ENCODE assay signal across 8 cellular contexts in the genomic region with DNA sequence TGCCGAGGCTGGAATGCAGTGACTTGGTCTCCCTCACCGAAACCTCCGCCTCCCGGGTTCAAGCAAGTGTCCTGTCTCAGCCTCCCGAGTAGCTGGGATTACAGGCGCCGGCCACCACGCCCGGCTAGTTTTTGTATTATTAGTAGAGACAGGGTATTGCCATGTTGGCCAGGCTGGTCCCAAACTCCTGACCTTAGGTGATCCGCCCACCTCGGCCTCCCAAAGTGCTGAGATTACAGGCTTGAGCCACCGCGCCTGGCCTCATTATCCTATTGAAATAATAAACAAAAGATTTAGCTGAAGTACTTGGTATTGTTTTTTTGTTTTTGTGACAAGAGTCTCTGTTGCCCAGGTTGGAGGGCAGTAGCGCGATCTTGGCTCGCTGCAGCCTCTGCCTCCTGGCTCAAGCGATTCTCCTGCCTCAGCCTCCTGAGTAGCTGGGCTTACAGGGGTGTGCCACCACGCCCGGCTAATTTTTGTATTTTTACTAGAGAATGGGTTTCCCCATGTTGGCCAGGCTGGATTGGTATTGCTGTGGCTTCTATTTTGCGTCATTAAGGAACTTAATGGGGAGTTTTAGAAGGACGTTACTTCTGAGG. TPM values are rescaled to one million over a fixed set of nuclear protein-coding genes. Genes with fewer than 3 reads are reported as not detected.
A peak's percentile ranks its signal among the peaks of the same experiment; 100 is the strongest.
DNase-seq lines count a peak whose midpoint lies in the region; ATAC-seq and TF ChIP-seq lines count a peak whose summit lies in the region.

No MANE protein-coding gene starts in this region.

- no peaks in the 10 kb centered on the region for H3K27me3 ChIP-seq in adipocyte (replicated peaks; ENCODE audit: control insufficient read depth, insufficient read depth, low read length)
- H3K27me3 ChIP-seq in liver (ENCODE audit: control insufficient read depth in 4 of 4, insufficient read depth in 4 of 4, low read length in 3 of 4) = no peaks in the 10 kb centered on the region
- H3K27me3 ChIP-seq in tibial artery = no peaks in the 10 kb centered on the region

- H3K9me3 ChIP-seq in adipocyte (ENCODE audit: control insufficient read depth, low read length) (no peaks in the 10 kb centered on the region), liver (ENCODE audit: control insufficient read depth in 4 of 4, low read length in 3 of 4) (no peaks in the 10 kb centered on the region), tibial artery (no peaks in the 10 kb centered on the region)

- WGBS in liver = 84% methylated on average over 21 of the region's 21 CpGs
- 83 to 88% methylated on average over 21 of the region's 21 CpGs for WGBS in lower leg skin, 2 donors

- TF ChIP-seq RAD21 in liver (IDR thresholded peaks at IDR 0.05) = no peak

- TF ChIP-seq POLR2A in lower leg skin (IDR thresholded peaks at IDR 0.05) = no peak

- H3K4me3 ChIP-seq in adipocyte (ENCODE audit: low read length) = peak overlapping the region; percentile 95
- H3K4me3 ChIP-seq in liver (ENCODE audit: low read depth in 1 of 3, low read length in 3 of 3) = peak overlapping the region in 2 of 3 donors; percentile 75 to 99
- peak overlapping the region; percentile 57 to 64 for H3K4me3 ChIP-seq in tibial artery
- no peak overlapping the region for H3K4me3 ChIP-seq in lower leg skin (ENCODE audit: low read depth, poor library complexity, severe bottlenecking)

- H3K27ac ChIP-seq in liver (ENCODE audit: low read depth in 1 of 2, low read length in 2 of 2) (no peak overlapping the region), tibial artery (peak overlapping the region; percentile 74 to 84)

- H3K27me3 Mint-ChIP-seq in activated naive CD4-positive, alpha-beta T cell treated with anti-CD3 and anti-CD28 coated beads for 36 hours (ENCODE audit: low read depth) = no peaks in the 10 kb centered on the region

- H3K9ac ChIP-seq in adipocyte (ENCODE audit: low read length) = peak overlapping the region; percentile 97
- no peak overlapping the region for H3K9ac ChIP-seq in liver (ENCODE audit: low read depth in 1 of 2, low read length in 2 of 2)

- peak overlapping the region; percentile 99 for H3K27ac Mint-ChIP-seq in activated naive CD4-positive, alpha-beta T cell treated with anti-CD3 and anti-CD28 coated beads for 36 hours

- H3K4me3 Mint-ChIP-seq in activated naive CD4-positive, alpha-beta T cell treated with anti-CD3 and anti-CD28 coated beads for 36 hours = peak overlapping the region; percentile 94

- no peak for ATAC-seq in HG03175 (IDR thresholded peaks at IDR 0.05; ENCODE audit: unreplicated experiment)
- ATAC-seq in GM21723 (IDR thresholded peaks at IDR 0.05; ENCODE audit: unreplicated experiment) = no peak

- peaks cover 38% of the 10 kb centered on the region for H3K4me1 ChIP-seq in adipocyte (ENCODE audit: control insufficient read depth, insufficient read depth, low read length)
- H3K4me1 ChIP-seq in liver (ENCODE audit: control insufficient read depth in 4 of 4, insufficient read depth in 4 of 4, low read length in 3 of 4) = peaks cover 2 to 15% (median 12%) of the 10 kb centered on the region in 4 donors
- H3K4me1 ChIP-seq in tibial artery = peaks cover 0 to 42% (median 33%) of the 10 kb centered on the region in 4 donors

- peaks cover 46% of the 10 kb centered on the region for H3K4me1 Mint-ChIP-seq in activated naive CD4-positive, alpha-beta T cell treated with anti-CD3 and anti-CD28 coated beads for 36 hours (ENCODE audit: low read depth)

- H3K36me3 ChIP-seq in adipocyte (ENCODE audit: control insufficient read depth, insufficient read depth, low read length, severe bottlenecking) (peaks cover 55% of the 10 kb centered on the region), liver (ENCODE audit: control insufficient read depth in 4 of 4, insufficient read depth in 3 of 4, low read depth in 1 of 4, low read length in 3 of 4) (peaks cover 7 to 43% (median 36%) of the 10 kb centered on the region in 4 donors), tibial artery (peaks cover 49 to 54% (median 51%) of the 10 kb centered on the region in 3 donors)

- CTCF ChIA-PET in activated naive CD4-positive, alpha-beta T cell treated with anti-CD3 and anti-CD28 coated beads for 36 hours (lab: Charles Lee) = interaction anchor here (0.8 to 1.2 kb wide), 3 partner anchors 8 to 129 kb away, joined by 3 to 5 read pairs (median 5); a partner anchor contains a TSS

- intact Hi-C loops in activated naive CD4-positive, alpha-beta T cell treated with anti-CD3 and anti-CD28 coated beads for 36 hours (cut with micrococcal nuclease) = loop anchor here (10.0 kb wide), 1 partner anchor 657 kb away; a partner anchor contains a TSS
- intact Hi-C loops in tibial artery (cut with DNase I; ENCODE audit: low total_unique reads) (no loop called here), lower leg skin (cut with DNase I; ENCODE audit: low total_unique reads) (no loop called here)

- no peak for TF ChIP-seq CTCF in liver (IDR thresholded peaks at IDR 0.05; ENCODE audit: low read depth, low read length, missing input control)
- no peak for TF ChIP-seq CTCF in tibial artery (IDR thresholded peaks at IDR 0.05)
- no peak for TF ChIP-seq CTCF in lower leg skin (IDR thresholded peaks at IDR 0.05)

- no peaks in the 10 kb centered on the region for H3K9me3 Mint-ChIP-seq in activated naive CD4-positive, alpha-beta T cell treated with anti-CD3 and anti-CD28 coated beads for 36 hours

- DNase-seq in activated naive CD4-positive, alpha-beta T cell treated with anti-CD3 and anti-CD28 coated beads for 36 hours = no peak
- no peak for DNase-seq in activated naive CD4-positive, alpha-beta T cell treated with anti-CD3 and anti-CD28 coated beads, Interleukin-2, amount 50 U/mL, for 16 hours
- no peak for DNase-seq in adipocyte (ENCODE audit: low read depth)
- DNase-seq in tibial artery = no peak
- DNase-seq in lower leg skin (ENCODE audit: low spot score in 2 of 2) = no peak

- peaks cover 49% of the 10 kb centered on the region for H3K36me3 Mint-ChIP-seq in activated naive CD4-positive, alpha-beta T cell treated with anti-CD3 and anti-CD28 coated beads for 36 hours (ENCODE audit: low read depth)

TF ChIP-seq in liver, 16 proteins besides CTCF, POLR2A, EP300 and RAD21 (continues in another document):
- TF ChIP-seq EGR1 (IDR thresholded peaks at IDR 0.05; ENCODE audit: low read depth in 2 of 2) (no peak), GABPA (IDR thresholded peaks at IDR 0.05 in 1 of 2, conservative IDR thresholded peaks at IDR 0.05 in 1 of 2) (no peak), SP1 (IDR thresholded peaks at IDR 0.05) (no peak), YY1 (IDR thresholded peaks at IDR 0.05) (no peak), NR2F2 (IDR thresholded peaks at IDR 0.05) (no peak), HNF4G (IDR thresholded peaks at IDR 0.05) (no peak), RXRA (IDR thresholded peaks at IDR 0.05) (no peak)
- TF ChIP-seq, protein P1, sequence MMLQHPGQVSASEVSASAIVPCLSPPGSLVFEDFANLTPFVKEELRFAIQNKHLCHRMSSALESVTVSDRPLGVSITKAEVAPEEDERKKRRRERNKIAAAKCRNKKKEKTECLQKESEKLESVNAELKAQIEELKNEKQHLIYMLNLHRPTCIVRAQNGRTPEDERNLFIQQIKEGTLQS (IDR thresholded peaks at IDR 0.05) = no peak
- TF ChIP-seq, protein P2, sequence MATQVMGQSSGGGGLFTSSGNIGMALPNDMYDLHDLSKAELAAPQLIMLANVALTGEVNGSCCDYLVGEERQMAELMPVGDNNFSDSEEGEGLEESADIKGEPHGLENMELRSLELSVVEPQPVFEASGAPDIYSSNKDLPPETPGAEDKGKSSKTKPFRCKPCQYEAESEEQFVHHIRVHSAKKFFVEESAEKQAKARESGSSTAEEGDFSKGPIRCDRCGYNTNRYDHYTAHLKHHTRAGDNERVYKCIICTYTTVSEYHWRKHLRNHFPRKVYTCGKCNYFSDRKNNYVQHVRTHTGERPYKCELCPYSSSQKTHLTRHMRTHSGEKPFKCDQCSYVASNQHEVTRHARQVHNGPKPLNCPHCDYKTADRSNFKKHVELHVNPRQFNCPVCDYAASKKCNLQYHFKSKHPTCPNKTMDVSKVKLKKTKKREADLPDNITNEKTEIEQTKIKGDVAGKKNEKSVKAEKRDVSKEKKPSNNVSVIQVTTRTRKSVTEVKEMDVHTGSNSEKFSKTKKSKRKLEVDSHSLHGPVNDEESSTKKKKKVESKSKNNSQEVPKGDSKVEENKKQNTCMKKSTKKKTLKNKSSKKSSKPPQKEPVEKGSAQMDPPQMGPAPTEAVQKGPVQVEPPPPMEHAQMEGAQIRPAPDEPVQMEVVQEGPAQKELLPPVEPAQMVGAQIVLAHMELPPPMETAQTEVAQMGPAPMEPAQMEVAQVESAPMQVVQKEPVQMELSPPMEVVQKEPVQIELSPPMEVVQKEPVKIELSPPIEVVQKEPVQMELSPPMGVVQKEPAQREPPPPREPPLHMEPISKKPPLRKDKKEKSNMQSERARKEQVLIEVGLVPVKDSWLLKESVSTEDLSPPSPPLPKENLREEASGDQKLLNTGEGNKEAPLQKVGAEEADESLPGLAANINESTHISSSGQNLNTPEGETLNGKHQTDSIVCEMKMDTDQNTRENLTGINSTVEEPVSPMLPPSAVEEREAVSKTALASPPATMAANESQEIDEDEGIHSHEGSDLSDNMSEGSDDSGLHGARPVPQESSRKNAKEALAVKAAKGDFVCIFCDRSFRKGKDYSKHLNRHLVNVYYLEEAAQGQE (IDR thresholded peaks at IDR 0.05) = no peak
- TF ChIP-seq, protein P3, sequence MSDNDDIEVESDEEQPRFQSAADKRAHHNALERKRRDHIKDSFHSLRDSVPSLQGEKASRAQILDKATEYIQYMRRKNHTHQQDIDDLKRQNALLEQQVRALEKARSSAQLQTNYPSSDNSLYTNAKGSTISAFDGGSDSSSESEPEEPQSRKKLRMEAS (IDR thresholded peaks at IDR 0.05) = no peak

RNA-seq across cellular contexts. Expression of a gene that starts 1.5 kb away (rescaled TPM):
- 1,000 to 10,000 TPM; 1,826 to 1,852 TPM for total RNA-seq in activated naive CD4-positive, alpha-beta T cell treated with anti-CD3 and anti-CD28 coated beads for 36 hours
- total RNA-seq in liver = 100 to 1,000 TPM; 121 to 254 TPM
- polyA plus RNA-seq in liver = 100 to 1,000 TPM; 286 to 361 TPM
- 1,000 to 10,000 TPM in 1 of 4 donors, 100 to 1,000 TPM in 3; 667 to 1,167 (median 835) TPM for total RNA-seq in lower leg skin

RNA-seq across cellular contexts. Expression of a gene that starts 8.5 kb away (rescaled TPM):
- total RNA-seq in activated naive CD4-positive, alpha-beta T cell treated with anti-CD3 and anti-CD28 coated beads for 36 hours = 1 to 10 TPM; 2.1 to 2.2 TPM
- total RNA-seq in liver = 1 to 10 TPM; 2.2 to 3.2 TPM
- 1 to 10 TPM in 1 of 2 donors, under 1 TPM in 1; 0.90 to 1.4 TPM for polyA plus RNA-seq in liver
- total RNA-seq in lower leg skin = 10 to 100 TPM in 1 of 4 donors, 1 to 10 TPM in 3; 2.3 to 10.4 (median 3.8) TPM

Comparison
In these comparisons a context has a peak if more than half of its experiments do, and no peak if none do; other contexts are left out.
1. H3K27ac ChIP-seq: peak in tibial artery (2 of 2); none in liver (0 of 2).